In genomic region chr6:142944126-142945066, GRCh38 we compare ENCODE assay signal across 1 cellular context.
A peak's percentile ranks its signal among the peaks of the same experiment; 100 is the strongest.
TF ChIP-seq lines count a peak whose summit lies in the region.

No MANE protein-coding gene starts in this region.

TF ChIP-seq in HepG2, 621 proteins besides CTCF, POLR2A, EP300 and RAD21 (continued from another document and continues in another):
- TF ChIP-seq ZBTB4 (CRISPR knock-in tag; IDR thresholded peaks at IDR 0.05; ENCODE audit: borderline replicate concordance) (0 out of 2 replicates have a peak, but pooled peaks have one; percentile 35), CHD4 (IDR thresholded peaks at IDR 0.05; ENCODE audit: borderline replicate concordance, low read length) (no peak), ZNF230 (CRISPR knock-in tag; IDR thresholded peaks at IDR 0.05) (peak; percentile 70; the same call in 1 of the 2 replicates), FOXJ3 (CRISPR knock-in tag; IDR thresholded peaks at IDR 0.05; ENCODE audit: borderline replicate concordance) (no peak), U2AF2 (IDR thresholded peaks at IDR 0.05; ENCODE audit: low read depth, low read length) (0 out of 2 replicates have a peak, but pooled peaks have one; percentile 74), ERF (CRISPR knock-in tag; IDR thresholded peaks at IDR 0.05) (0 out of 2 replicates have a peak, but pooled peaks have one; percentile 0), CBX5 (CRISPR knock-in tag; IDR thresholded peaks at IDR 0.05; ENCODE audit: borderline replicate concordance) (no peak), NFIB (CRISPR knock-in tag; IDR thresholded peaks at IDR 0.05; ENCODE audit: borderline replicate concordance) (no peak), SMARCE1 (IDR thresholded peaks at IDR 0.05; ENCODE audit: borderline replicate concordance) (no peak), ISL2 (CRISPR knock-in tag; IDR thresholded peaks at IDR 0.05) (no peak; the same call in 1 of the 2 replicates), ZNF33A (CRISPR knock-in tag; IDR thresholded peaks at IDR 0.05; ENCODE audit: borderline replicate concordance) (no peak), AHDC1 (CRISPR knock-in tag; IDR thresholded peaks at IDR 0.05; ENCODE audit: borderline replicate concordance) (peak; percentile 42; the same call in 1 of the 2 replicates), KDM2A (CRISPR knock-in tag; IDR thresholded peaks at IDR 0.05; ENCODE audit: borderline replicate concordance, low read depth) (peak; percentile 84), ATF7 (IDR thresholded peaks at IDR 0.05) (no peak), ATF7 (CRISPR knock-in tag; IDR thresholded peaks at IDR 0.05) (peak; percentile 73; the same call in 1 of the 2 replicates), STAG1 (CRISPR knock-in tag; IDR thresholded peaks at IDR 0.05) (no peak), DMAP1 (CRISPR knock-in tag; IDR thresholded peaks at IDR 0.05) (peak; percentile 83), ZNF3 (CRISPR knock-in tag; IDR thresholded peaks at IDR 0.05) (0 out of 2 replicates have a peak, but pooled peaks have one; percentile 14), ZFP62 (CRISPR knock-in tag; IDR thresholded peaks at IDR 0.05) (no peak), ZNF121 (CRISPR knock-in tag; IDR thresholded peaks at IDR 0.05) (peak; percentile 93), SALL1 (CRISPR knock-in tag; IDR thresholded peaks at IDR 0.05) (peak; percentile 56), ZNF839 (CRISPR knock-in tag; IDR thresholded peaks at IDR 0.05; ENCODE audit: borderline replicate concordance) (no peak), ZNF614 (CRISPR knock-in tag; IDR thresholded peaks at IDR 0.05; ENCODE audit: borderline replicate concordance) (0 out of 2 replicates have a peak, but pooled peaks have one; percentile 6), ZNF326 (CRISPR knock-in tag; IDR thresholded peaks at IDR 0.05; ENCODE audit: borderline replicate concordance) (no peak), ZIK1 (CRISPR knock-in tag; IDR thresholded peaks at IDR 0.05; ENCODE audit: borderline replicate concordance, low read depth) (peak; percentile 54), HOXD1 (CRISPR knock-in tag; IDR thresholded peaks at IDR 0.05) (peak; percentile 47; the same call in 1 of the 2 replicates), SKI (IDR thresholded peaks at IDR 0.05; ENCODE audit: partially characterized antibody) (peak; percentile 78), RBAK (CRISPR knock-in tag; IDR thresholded peaks at IDR 0.05) (no peak), ZNF460 (CRISPR knock-in tag; IDR thresholded peaks at IDR 0.05; ENCODE audit: borderline replicate concordance) (no peak; the same call in 1 of the 2 replicates), MXI1 (IDR thresholded peaks at IDR 0.05; ENCODE audit: borderline replicate concordance, low read depth, low read length) (peak; percentile 71; the same call in 1 of the 3 replicates), HOXA5 (CRISPR knock-in tag; IDR thresholded peaks at IDR 0.05) (peak; percentile 57; the same call in 1 of the 2 replicates), TCF12 (IDR thresholded peaks at IDR 0.05) (no peak), TCF12 (CRISPR knock-in tag; IDR thresholded peaks at IDR 0.05) (no peak; the same call in 1 of the 2 replicates), THAP8 (CRISPR knock-in tag; IDR thresholded peaks at IDR 0.05; ENCODE audit: borderline replicate concordance) (no peak), CENPX (CRISPR knock-in tag; IDR thresholded peaks at IDR 0.05) (no peak), HMG20B (CRISPR knock-in tag; conservative IDR thresholded peaks at IDR 0.05) (peak; percentile 49; the same call in 1 of the 2 replicates), TAF1 (CRISPR knock-in tag; IDR thresholded peaks at IDR 0.05) (peak; percentile 70), ZNF484 (CRISPR knock-in tag; IDR thresholded peaks at IDR 0.05; ENCODE audit: borderline replicate concordance, low read depth) (no peak; the same call in 1 of the 2 replicates), FOXO1 (CRISPR knock-in tag; IDR thresholded peaks at IDR 0.05) (0 out of 2 replicates have a peak, but pooled peaks have one; percentile 3), ZNF350 (CRISPR knock-in tag; IDR thresholded peaks at IDR 0.05; ENCODE audit: borderline replicate concordance, low read depth) (peak; percentile 65; the same call in 1 of the 2 replicates), NR2F6 (IDR thresholded peaks at IDR 0.05) (no peak), NR2F6 (CRISPR knock-in tag; IDR thresholded peaks at IDR 0.05) (peak; percentile 42; the same call in 1 of the 2 replicates)
- TF ChIP-seq, protein P1, sequence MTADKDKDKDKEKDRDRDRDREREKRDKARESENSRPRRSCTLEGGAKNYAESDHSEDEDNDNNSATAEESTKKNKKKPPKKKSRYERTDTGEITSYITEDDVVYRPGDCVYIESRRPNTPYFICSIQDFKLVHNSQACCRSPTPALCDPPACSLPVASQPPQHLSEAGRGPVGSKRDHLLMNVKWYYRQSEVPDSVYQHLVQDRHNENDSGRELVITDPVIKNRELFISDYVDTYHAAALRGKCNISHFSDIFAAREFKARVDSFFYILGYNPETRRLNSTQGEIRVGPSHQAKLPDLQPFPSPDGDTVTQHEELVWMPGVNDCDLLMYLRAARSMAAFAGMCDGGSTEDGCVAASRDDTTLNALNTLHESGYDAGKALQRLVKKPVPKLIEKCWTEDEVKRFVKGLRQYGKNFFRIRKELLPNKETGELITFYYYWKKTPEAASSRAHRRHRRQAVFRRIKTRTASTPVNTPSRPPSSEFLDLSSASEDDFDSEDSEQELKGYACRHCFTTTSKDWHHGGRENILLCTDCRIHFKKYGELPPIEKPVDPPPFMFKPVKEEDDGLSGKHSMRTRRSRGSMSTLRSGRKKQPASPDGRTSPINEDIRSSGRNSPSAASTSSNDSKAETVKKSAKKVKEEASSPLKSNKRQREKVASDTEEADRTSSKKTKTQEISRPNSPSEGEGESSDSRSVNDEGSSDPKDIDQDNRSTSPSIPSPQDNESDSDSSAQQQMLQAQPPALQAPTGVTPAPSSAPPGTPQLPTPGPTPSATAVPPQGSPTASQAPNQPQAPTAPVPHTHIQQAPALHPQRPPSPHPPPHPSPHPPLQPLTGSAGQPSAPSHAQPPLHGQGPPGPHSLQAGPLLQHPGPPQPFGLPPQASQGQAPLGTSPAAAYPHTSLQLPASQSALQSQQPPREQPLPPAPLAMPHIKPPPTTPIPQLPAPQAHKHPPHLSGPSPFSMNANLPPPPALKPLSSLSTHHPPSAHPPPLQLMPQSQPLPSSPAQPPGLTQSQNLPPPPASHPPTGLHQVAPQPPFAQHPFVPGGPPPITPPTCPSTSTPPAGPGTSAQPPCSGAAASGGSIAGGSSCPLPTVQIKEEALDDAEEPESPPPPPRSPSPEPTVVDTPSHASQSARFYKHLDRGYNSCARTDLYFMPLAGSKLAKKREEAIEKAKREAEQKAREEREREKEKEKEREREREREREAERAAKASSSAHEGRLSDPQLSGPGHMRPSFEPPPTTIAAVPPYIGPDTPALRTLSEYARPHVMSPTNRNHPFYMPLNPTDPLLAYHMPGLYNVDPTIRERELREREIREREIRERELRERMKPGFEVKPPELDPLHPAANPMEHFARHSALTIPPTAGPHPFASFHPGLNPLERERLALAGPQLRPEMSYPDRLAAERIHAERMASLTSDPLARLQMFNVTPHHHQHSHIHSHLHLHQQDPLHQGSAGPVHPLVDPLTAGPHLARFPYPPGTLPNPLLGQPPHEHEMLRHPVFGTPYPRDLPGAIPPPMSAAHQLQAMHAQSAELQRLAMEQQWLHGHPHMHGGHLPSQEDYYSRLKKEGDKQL (CRISPR knock-in tag; IDR thresholded peaks at IDR 0.05; ENCODE audit: low read depth) = no peak
- TF ChIP-seq, protein P2, sequence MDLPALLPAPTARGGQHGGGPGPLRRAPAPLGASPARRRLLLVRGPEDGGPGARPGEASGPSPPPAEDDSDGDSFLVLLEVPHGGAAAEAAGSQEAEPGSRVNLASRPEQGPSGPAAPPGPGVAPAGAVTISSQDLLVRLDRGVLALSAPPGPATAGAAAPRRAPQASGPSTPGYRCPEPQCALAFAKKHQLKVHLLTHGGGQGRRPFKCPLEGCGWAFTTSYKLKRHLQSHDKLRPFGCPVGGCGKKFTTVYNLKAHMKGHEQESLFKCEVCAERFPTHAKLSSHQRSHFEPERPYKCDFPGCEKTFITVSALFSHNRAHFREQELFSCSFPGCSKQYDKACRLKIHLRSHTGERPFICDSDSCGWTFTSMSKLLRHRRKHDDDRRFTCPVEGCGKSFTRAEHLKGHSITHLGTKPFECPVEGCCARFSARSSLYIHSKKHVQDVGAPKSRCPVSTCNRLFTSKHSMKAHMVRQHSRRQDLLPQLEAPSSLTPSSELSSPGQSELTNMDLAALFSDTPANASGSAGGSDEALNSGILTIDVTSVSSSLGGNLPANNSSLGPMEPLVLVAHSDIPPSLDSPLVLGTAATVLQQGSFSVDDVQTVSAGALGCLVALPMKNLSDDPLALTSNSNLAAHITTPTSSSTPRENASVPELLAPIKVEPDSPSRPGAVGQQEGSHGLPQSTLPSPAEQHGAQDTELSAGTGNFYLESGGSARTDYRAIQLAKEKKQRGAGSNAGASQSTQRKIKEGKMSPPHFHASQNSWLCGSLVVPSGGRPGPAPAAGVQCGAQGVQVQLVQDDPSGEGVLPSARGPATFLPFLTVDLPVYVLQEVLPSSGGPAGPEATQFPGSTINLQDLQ (CRISPR knock-in tag; IDR thresholded peaks at IDR 0.05) = peak; percentile 63; the same call in 1 of the 2 replicates
- TF ChIP-seq, protein P3, sequence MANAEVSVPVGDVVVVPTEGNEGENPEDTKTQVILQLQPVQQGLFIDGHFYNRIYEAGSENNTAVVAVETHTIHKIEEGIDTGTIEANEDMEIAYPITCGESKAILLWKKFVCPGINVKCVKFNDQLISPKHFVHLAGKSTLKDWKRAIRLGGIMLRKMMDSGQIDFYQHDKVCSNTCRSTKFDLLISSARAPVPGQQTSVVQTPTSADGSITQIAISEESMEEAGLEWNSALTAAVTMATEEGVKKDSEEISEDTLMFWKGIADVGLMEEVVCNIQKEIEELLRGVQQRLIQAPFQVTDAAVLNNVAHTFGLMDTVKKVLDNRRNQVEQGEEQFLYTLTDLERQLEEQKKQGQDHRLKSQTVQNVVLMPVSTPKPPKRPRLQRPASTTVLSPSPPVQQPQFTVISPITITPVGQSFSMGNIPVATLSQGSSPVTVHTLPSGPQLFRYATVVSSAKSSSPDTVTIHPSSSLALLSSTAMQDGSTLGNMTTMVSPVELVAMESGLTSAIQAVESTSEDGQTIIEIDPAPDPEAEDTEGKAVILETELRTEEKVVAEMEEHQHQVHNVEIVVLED (CRISPR knock-in tag; IDR thresholded peaks at IDR 0.05; ENCODE audit: borderline replicate concordance) = peak; percentile 55
